Comparison of ENCODE assay signal across 8 cellular contexts in the genomic region with DNA sequence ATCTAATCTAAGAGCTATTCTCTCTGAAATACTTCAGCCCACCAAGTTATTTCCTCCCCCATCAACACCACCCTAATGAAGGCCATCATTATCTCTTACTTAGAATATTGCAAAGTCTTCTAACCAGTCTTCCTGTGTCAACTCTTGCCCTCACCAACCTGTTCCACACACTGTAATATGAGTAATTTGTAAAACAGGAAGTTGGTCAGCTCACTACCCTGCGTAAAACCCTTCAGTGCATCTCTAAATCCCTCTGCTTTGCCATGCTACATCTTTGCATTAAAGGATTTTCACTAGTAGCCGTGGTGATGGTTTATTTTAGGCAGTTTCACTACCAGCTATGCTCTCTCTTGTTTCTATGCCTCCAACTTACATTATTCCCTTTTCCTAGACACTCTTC.
DNase-seq lines count a peak whose midpoint lies in the region; ATAC-seq and TF ChIP-seq lines count a peak whose summit lies in the region.

No MANE protein-coding gene starts in this region.

- no peaks in the 10 kb centered on the region for H3K27me3 ChIP-seq in CD4-positive, alpha-beta T cell (ENCODE audit: control insufficient read depth, insufficient read depth, low read length)
- H3K27me3 ChIP-seq in mesenchymal stem cell (ENCODE audit: control insufficient read depth in 1 of 2, insufficient read depth in 1 of 2, low read length in 2 of 2) = no peaks in the 10 kb centered on the region

- H2BK5ac ChIP-seq in mesenchymal stem cell (ENCODE audit: low read depth, low read length, poor library complexity, severe bottlenecking) = no peak overlapping the region

- H2BK12ac ChIP-seq in mesenchymal stem cell (ENCODE audit: low read length in 2 of 2) = no peak overlapping the region

- no peaks in the 10 kb centered on the region for H3K9me3 ChIP-seq in CD4-positive, alpha-beta T cell (ENCODE audit: control insufficient read depth, low read length)
- H3K9me3 ChIP-seq in T-helper 17 cell (ENCODE audit: control insufficient read depth, low read length, poor library complexity, severe bottlenecking) (no peaks in the 10 kb centered on the region), mesenchymal stem cell (ENCODE audit: control insufficient read depth, low read length) (no peaks in the 10 kb centered on the region)

- H4K8ac ChIP-seq in mesenchymal stem cell (ENCODE audit: low read length) = no peak overlapping the region

- no peak overlapping the region for H4K91ac ChIP-seq in mesenchymal stem cell (ENCODE audit: low read length)

- H3K27ac ChIP-seq in CD4-positive, alpha-beta T cell (ENCODE audit: low read depth, low read length) = no peak overlapping the region
- H3K27ac ChIP-seq in mesenchymal stem cell (ENCODE audit: low read length, poor library complexity, severe bottlenecking) = no peak overlapping the region

- no peak overlapping the region for H3K27ac Mint-ChIP-seq in CD4-positive, alpha-beta T cell
- H3K27ac Mint-ChIP-seq in T-helper 17 cell = peak overlapping the region; percentile 6

- no peak overlapping the region for H3K4me2 ChIP-seq in mesenchymal stem cell (ENCODE audit: low read length, poor library complexity, severe bottlenecking)

- H3K79me1 ChIP-seq in mesenchymal stem cell (replicated peaks; ENCODE audit: low read length, poor library complexity, severe bottlenecking) = peaks cover 7% of the 10 kb centered on the region

- no peak overlapping the region for H3K14ac ChIP-seq in mesenchymal stem cell (ENCODE audit: low read length in 2 of 2)

- no peaks in the 10 kb centered on the region for H3K9me3 Mint-ChIP-seq in CD4-positive, alpha-beta T cell

- no peak overlapping the region for H3K4me3 Mint-ChIP-seq in CD4-positive, alpha-beta T cell
- peak overlapping the region; percentile 4 for H3K4me3 Mint-ChIP-seq in T-helper 17 cell

- H3K4ac ChIP-seq in mesenchymal stem cell (ENCODE audit: low read depth in 1 of 2, low read length in 2 of 2) = no peak overlapping the region

- no peaks in the 10 kb centered on the region for H3K27me3 Mint-ChIP-seq in CD4-positive, alpha-beta T cell
- H3K27me3 Mint-ChIP-seq in T-helper 17 cell = no peaks in the 10 kb centered on the region

- H2AFZ ChIP-seq in mesenchymal stem cell (ENCODE audit: low read depth, low read length) = no peak overlapping the region

- H3K4me1 Mint-ChIP-seq in CD4-positive, alpha-beta T cell (ENCODE audit: low read depth) = peaks cover 8% of the 10 kb centered on the region
- peaks cover 10% of the 10 kb centered on the region for H3K4me1 Mint-ChIP-seq in T-helper 17 cell

- CTCF ChIA-PET in CD4-positive, alpha-beta T cell (lab: Charles Lee) = no interaction called here

- no peak overlapping the region for H2BK15ac ChIP-seq in mesenchymal stem cell (ENCODE audit: low read depth, poor library complexity, severe bottlenecking)

- no peaks in the 10 kb centered on the region for H3K36me3 Mint-ChIP-seq in CD4-positive, alpha-beta T cell (ENCODE audit: low read depth)
- H3K36me3 Mint-ChIP-seq in T-helper 17 cell (ENCODE audit: low read depth) = peaks cover 2% of the 10 kb centered on the region

- no peak overlapping the region for H3K4me3 ChIP-seq in mesenchymal stem cell (ENCODE audit: insufficient read depth in 1 of 2, low read depth in 1 of 2, low read length in 2 of 2)

- POLR2A ChIA-PET in CD4-positive, alpha-beta T cell (lab: Charles Lee) = interaction anchor here (1.6 kb wide), 1 partner anchor 34 kb away, joined by 4 read pairs; no protein-coding TSS in a partner anchor

- TF ChIP-seq CTCF in CD4-positive, alpha-beta T cell (IDR thresholded peaks at IDR 0.05) = no peak

- H3K18ac ChIP-seq in mesenchymal stem cell (ENCODE audit: low read depth in 1 of 2, low read length in 2 of 2) = peak overlapping the region in 1 of 2 experiments; percentile 21

- no peak overlapping the region for H2AK5ac ChIP-seq in mesenchymal stem cell (ENCODE audit: low read length, severe bottlenecking)

- 65% methylated on average over 2 of the region's 2 CpGs for WGBS in mesenchymal stem cell

- H3K4me1 ChIP-seq in mesenchymal stem cell (ENCODE audit: control insufficient read depth, insufficient read depth, low read depth, low read length) = no peaks in the 10 kb centered on the region

- intact Hi-C loops in CD4-positive, alpha-beta T cell (cut with DNase I, micrococcal nuclease) = no loop called here

- ATAC-seq in CD4-positive, alpha-beta T cell (ENCODE audit: poor library complexity) = peak; percentile 60
- ATAC-seq in GM19328 (IDR thresholded peaks at IDR 0.05; ENCODE audit: unreplicated experiment) (peak; percentile 85), HG03097 (IDR thresholded peaks at IDR 0.05; ENCODE audit: low FRiP score, unreplicated experiment) (peak; percentile 88), T-helper 17 cell (peak; percentile 49)

- no peak for DNase-seq in CD4-positive, alpha-beta T cell
- DNase-seq in T-helper 17 cell = no peak
- DNase-seq in ecto neural progenitor cell (ENCODE audit: low spot score) = no peak
- no peak for DNase-seq in mesenchymal stem cell
- DNase-seq in putamen (ENCODE audit: low spot score) = no peak
- no peak for DNase-seq in activated CD8-positive, alpha-beta memory T cell treated with anti-CD3 and anti-CD28 coated beads for 24 hours

- no peak overlapping the region for H3K9ac ChIP-seq in mesenchymal stem cell (ENCODE audit: low read length)

- H3K23ac ChIP-seq in mesenchymal stem cell (ENCODE audit: low read length in 2 of 2) = no peak overlapping the region

- no peaks in the 10 kb centered on the region for H3K36me3 ChIP-seq in mesenchymal stem cell (ENCODE audit: control insufficient read depth in 1 of 2, insufficient read depth in 2 of 2, low read depth in 1 of 2, low read length in 2 of 2)

- no peak overlapping the region for H2BK120ac ChIP-seq in mesenchymal stem cell (ENCODE audit: low read depth, low read length)
